Comparison of ENCODE assay signal across 29 cellular contexts in the genomic region with DNA sequence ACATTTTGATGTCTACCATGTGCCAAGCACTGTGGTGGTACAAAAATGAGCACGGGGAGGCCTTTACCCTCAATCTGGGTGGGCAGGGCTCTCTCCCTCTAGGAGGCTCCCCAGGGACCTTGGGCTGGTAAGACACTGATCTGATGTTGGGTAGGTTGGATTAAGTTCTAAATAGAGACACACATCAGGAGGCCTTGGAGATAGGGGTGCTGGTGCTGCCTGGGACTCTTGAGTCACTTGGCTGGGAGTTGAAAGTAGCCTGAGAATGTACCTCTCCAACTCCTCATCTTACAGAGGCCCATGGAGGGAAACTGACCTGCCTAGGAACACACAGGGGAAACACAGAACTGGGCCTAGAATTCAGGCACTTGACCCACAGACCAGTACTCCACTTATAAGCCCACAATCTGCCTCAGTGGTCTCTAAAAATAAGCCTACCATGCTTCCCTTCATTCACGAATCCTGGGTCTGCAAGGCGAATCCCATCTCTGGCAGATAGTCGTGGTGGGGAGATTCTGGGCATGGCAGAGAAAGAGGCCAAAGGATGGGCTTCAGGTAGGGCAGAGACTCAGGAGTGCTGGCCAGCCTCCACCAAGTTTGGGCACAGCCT. TPM values are rescaled to one million over a fixed set of nuclear protein-coding genes. Genes with fewer than 3 reads are reported as not detected.
"Had no signal": no experiment of that assay in that cellular context is flagged by ENCODE, and none has a peak within 500 bp of the region (broad histone marks: within the 10 kb centered on the region; RNA-seq: fewer than 3 reads in every experiment).

No MANE protein-coding gene starts in this region.

- H3K9me3 Mint-ChIP-seq: naive thymus-derived CD8-positive, alpha-beta T cell; nephron progenitor cell; neural progenitor cell; stimulated activated memory B cell treated with anti-CD40 and anti-IgM and Interleukin-4, amounts not matched to agents 10 μg/mL and 1 μg/mL and 100 μg/mL, for 72 hours; stimulated activated naive CD8-positive, alpha-beta T cell treated with anti-CD3 and anti-CD28 coated beads, Interleukin-15, amount 100 ng/mL, for 72 hours; type B pancreatic cell had no signal

- H3K4me2 ChIP-seq: neural progenitor cell, smooth muscle cell had no signal

- H3K27ac ChIP-seq: left lung, lower lobe of right lung, neural progenitor cell, neutrophil, ovary, right atrium auricular region, right lobe of liver, tibial nerve, uterus had no signal

- H3K36me3 Mint-ChIP-seq: naive thymus-derived CD8-positive, alpha-beta T cell; neural progenitor cell; stimulated activated memory B cell treated with anti-CD40 and anti-IgM and Interleukin-4, amounts not matched to agents 10 μg/mL and 1 μg/mL and 100 μg/mL, for 72 hours; type B pancreatic cell had no signal

- H2AFZ ChIP-seq: neural progenitor cell had no signal

- H3K9me3 ChIP-seq: left lung, lower lobe of right lung, neutrophil, ovary, right atrium auricular region, right lobe of liver, tibial nerve, uterus had no signal

- H3K4me3 ChIP-seq: left lung, lower lobe of right lung, neural progenitor cell, ovary, right atrium auricular region, right lobe of liver, smooth muscle cell, tibial nerve, uterus had no signal

- H3K4me3 Mint-ChIP-seq: nephron progenitor cell; neural progenitor cell; stimulated activated memory B cell treated with anti-CD40 and anti-IgM and Interleukin-4, amounts not matched to agents 10 μg/mL and 1 μg/mL and 100 μg/mL, for 72 hours; stimulated activated naive CD8-positive, alpha-beta T cell treated with anti-CD3 and anti-CD28 coated beads, Interleukin-15, amount 100 ng/mL, for 72 hours had no signal

- H3K36me3 ChIP-seq: left lung, lower lobe of right lung, neural progenitor cell, neutrophil, ovary, right atrium auricular region, right lobe of liver, tibial nerve, uterus had no signal

- H3K9ac ChIP-seq: neural progenitor cell had no signal

- FAIRE-seq: kidney had no signal

- H3K4me1 Mint-ChIP-seq: nephron progenitor cell had no signal

- H3K27ac Mint-ChIP-seq: naive thymus-derived CD8-positive, alpha-beta T cell; nephron progenitor cell; neural progenitor cell; progenitor cell of endocrine pancreas; stimulated activated memory B cell treated with anti-CD40 and anti-IgM and Interleukin-4, amounts not matched to agents 10 μg/mL and 1 μg/mL and 100 μg/mL, for 72 hours; stimulated activated naive CD8-positive, alpha-beta T cell treated with anti-CD3 and anti-CD28 coated beads, Interleukin-15, amount 100 ng/mL, for 72 hours; type B pancreatic cell had no signal

- DNase-seq: hippocampal formation; kidney; left colon; left lung; lower lobe of right lung; mammary epithelial cell; mesenchymal stem cell; naive thymus-derived CD8-positive, alpha-beta T cell; nephron progenitor cell; occipital lobe; ovary; right lobe of liver; stimulated activated CD4-positive, alpha-beta T cell treated with anti-CD3 and anti-CD28 coated beads, Interleukin-1b, Interleukin-23, amount 100 ng/mL, for 48 hours; stimulated activated CD4-positive, alpha-beta T cell treated with anti-CD3 and anti-CD28 coated beads, Interleukin-2, amount 100 ng/mL, for 48 hours; stimulated activated CD4-positive, alpha-beta T cell treated with anti-CD3 and anti-CD28 coated beads, Interleukin-4, amount 100 ng/mL, for 4 hours; stimulated activated CD8-positive, alpha-beta memory T cell treated with anti-CD3 and anti-CD28 coated beads, Interleukin-4, amount 100 ng/mL, for 48 hours; stimulated activated naive CD4-positive, alpha-beta T cell treated with Interleukin-2 at 50 U/mL for 16 hours; stimulated activated naive CD8-positive, alpha-beta T cell treated with anti-CD3 and anti-CD28 coated beads, Interleukin-15, amount 100 ng/mL, for 72 hours; substantia nigra; uterus had no signal

RNA-seq across cellular contexts. Expression of gene NEUROD2, which starts 1.8 kb away (rescaled TPM):
- polyA plus RNA-seq: liver; mammary epithelial cell; naive thymus-derived CD8-positive, alpha-beta T cell; ovary had no signal

RNA-seq across cellular contexts. Expression of gene PPP1R1B, which starts 17.2 kb away (rescaled TPM):
- polyA plus RNA-seq: liver; naive thymus-derived CD8-positive, alpha-beta T cell; smooth muscle cell had no signal

RNA-seq across cellular contexts. Expression of gene PNMT, which starts 58.7 kb away (rescaled TPM):
- polyA plus RNA-seq: mammary epithelial cell had no signal
